24 cellular contexts compared by ENCODE assay signal in genomic region chr11:7416080-7416479, GRCh38.
"Had no signal": no experiment of that assay in that cellular context is flagged by ENCODE, and none has a peak within 500 bp of the region (broad histone marks: within the 10 kb centered on the region; RNA-seq: fewer than 3 reads in every experiment).

No MANE protein-coding gene starts in this region.

- H3K36me3 ChIP-seq: MG63, SJSA1 had no signal

- FAIRE-seq: HepG2, RCC 7860 had no signal

- H3K27ac ChIP-seq: SJSA1, SK-N-MC had no signal

- H3K4me3 ChIP-seq: MG63, SJSA1, SK-N-MC had no signal

- H3K9me3 ChIP-seq: MG63, SJSA1 had no signal

- DNase-seq: IMR-90, KG1, MG63, NCI-H1092, NCI-H1105 treated with DMSO at 0.1 percent for 48 hours, NCI-H1417 treated with DMSO at 0.1 percent for 48 hours, NCI-H146, NCI-H1694 treated with DMSO at 0.1 percent for 48 hours, NCI-H1930, NCI-H2081, NCI-H2107, NCI-H226, NCI-H446, NCI-H510A, NCI-H524 treated with DMSO at 0.1 percent for 48 hours, NCI-H69, NCI-H774, Right ventricle myocardium superior, RPMI8226, SIG-M5 had no signal

- H3K27me3 ChIP-seq: MG63, SJSA1 had no signal
